1 cellular context compared by ENCODE assay signal in genomic region chr5:138528208-138528607, GRCh38.
A peak's percentile ranks its signal among the peaks of the same experiment; 100 is the strongest.
TF ChIP-seq lines count a peak whose summit lies in the region.

No MANE protein-coding gene starts in this region.

TF ChIP-seq in K562, 482 proteins besides CTCF, POLR2A, EP300 and RAD21:
- TF ChIP-seq ESRRA (IDR thresholded peaks at IDR 0.05; ENCODE audit: borderline replicate concordance, low read depth) (peak; percentile 90), ARID1B (IDR thresholded peaks at IDR 0.05) (0 out of 2 replicates have a peak, but pooled peaks have one; percentile 15), CBFA2T3 (IDR thresholded peaks at IDR 0.05) (peak; percentile 32; the same call in 1 of the 2 replicates), KLF13 (tag; IDR thresholded peaks at IDR 0.05; ENCODE audit: borderline replicate concordance, low read depth) (no peak), EHMT2 (IDR thresholded peaks at IDR 0.05) (no peak), NR2C2 (CRISPR knock-in tag; IDR thresholded peaks at IDR 0.05) (no peak), NR2C2 (tag; IDR thresholded peaks at IDR 0.05) (0 out of 2 replicates have a peak, but pooled peaks have one; percentile 12), ZNF766 (CRISPR knock-in tag; conservative IDR thresholded peaks at IDR 0.05) (no peak), XRCC3 (IDR thresholded peaks at IDR 0.05) (no peak), CEBPG (CRISPR knock-in tag; IDR thresholded peaks at IDR 0.05) (no peak), CEBPG (tag; conservative IDR thresholded peaks at IDR 0.05 in 1 of 2, IDR thresholded peaks at IDR 0.05 in 1 of 2) (peak; percentile 32 to 51; a peak in 3 of 4 replicates), MIER1 (IDR thresholded peaks at IDR 0.05; ENCODE audit: low read depth) (no peak), CEBPB (tag; IDR thresholded peaks at IDR 0.05) (peak; percentile 61), NFIC (IDR thresholded peaks at IDR 0.05) (no peak), TFAP4 (CRISPR knock-in tag; IDR thresholded peaks at IDR 0.05; ENCODE audit: borderline replicate concordance) (no peak), MBD2 (IDR thresholded peaks at IDR 0.05; ENCODE audit: borderline replicate concordance, low read depth) (no peak), HNRNPH1 (optimal IDR thresholded peaks at IDR 0.05; ENCODE audit: low read depth, low read length) (no peak), POLR3A (IDR thresholded peaks at IDR 0.05; ENCODE audit: borderline replicate concordance, extremely low read depth, insufficient read depth, insufficient read length) (no peak)
